In genomic region chr6:106100755-106101154, GRCh38 we compare ENCODE assay signal across 14 cellular contexts. TPM values are rescaled to one million over a fixed set of nuclear protein-coding genes. Genes with fewer than 3 reads are reported as not detected.
DNase-seq lines count a peak whose midpoint lies in the region; ATAC-seq and TF ChIP-seq lines count a peak whose summit lies in the region.
"Had no signal": no experiment of that assay in that cellular context is flagged by ENCODE, and none has a peak within 500 bp of the region (broad histone marks: within the 10 kb centered on the region; RNA-seq: fewer than 3 reads in every experiment).

No MANE protein-coding gene starts in this region.

- peaks cover 24% of the 10 kb centered on the region for H4K20me1 ChIP-seq in smooth muscle cell (ENCODE audit: low read depth)
- H4K20me1 ChIP-seq: BLaER1 had no signal

- peak overlapping the region; percentile 96 to 98 for H3K27ac Mint-ChIP-seq in T-cell
- H3K27ac Mint-ChIP-seq in effector memory CD8-positive, alpha-beta T cell = peak overlapping the region; percentile 89 to 94
- H3K27ac Mint-ChIP-seq: GM23338 had no signal

- peaks cover 7% of the 10 kb centered on the region for H3K36me3 ChIP-seq in smooth muscle cell (ENCODE audit: low read depth)

- CTCF ChIA-PET in T-cell (lab: Charles Lee) = interaction anchor here in 1 of 2 donors (0.7 to 1.3 kb wide), 3 partner anchors 12 to 123 kb away, joined by 3 read pairs; no protein-coding TSS in a partner anchor

- DNase-seq in T-cell (no peak), smooth muscle cell (lab: John Stamatoyannopoulos, UW; ENCODE audit: unreplicated experiment) (no peak), DMS79 treated with DMSO at 0.1 percent for 48 hours (lab: John Stamatoyannopoulos, UW) (no peak), NCI-H1105 (lab: John Stamatoyannopoulos, UW) (no peak)
- DNase-seq in effector memory CD8-positive, alpha-beta T cell = no peak
- DNase-seq: dermis blood vessel endothelial cell, mucosa of descending colon, NCI-H1436 treated with DMSO at 0.1 percent for 48 hours, posterior cingulate gyrus, RPMI8226 had no signal

- H3K27me3 Mint-ChIP-seq in T-cell = no peaks in the 10 kb centered on the region
- no peaks in the 10 kb centered on the region for H3K27me3 Mint-ChIP-seq in effector memory CD8-positive, alpha-beta T cell

- 90% methylated on average over 9 of the region's 9 CpGs for WGBS in smooth muscle cell (ENCODE audit: low lambda C conversion rate)

- no peaks in the 10 kb centered on the region for H3K9me3 Mint-ChIP-seq in T-cell
- no peaks in the 10 kb centered on the region for H3K9me3 Mint-ChIP-seq in effector memory CD8-positive, alpha-beta T cell
- H3K9me3 Mint-ChIP-seq: GM23338 had no signal

- peaks cover 43% of the 10 kb centered on the region for H3K4me1 ChIP-seq in smooth muscle cell (ENCODE audit: low read depth)

- peaks cover 37% of the 10 kb centered on the region for H3K36me3 Mint-ChIP-seq in T-cell
- H3K36me3 Mint-ChIP-seq in effector memory CD8-positive, alpha-beta T cell (ENCODE audit: insufficient read depth) = peaks cover 67% of the 10 kb centered on the region

- H3K79me2 ChIP-seq in smooth muscle cell (ENCODE audit: low read depth) = no peaks in the 10 kb centered on the region

- H3K9ac ChIP-seq in smooth muscle cell (ENCODE audit: low read depth) = no peak overlapping the region
- H3K9ac ChIP-seq: BLaER1 had no signal

- H3F3A ChIP-seq in smooth muscle cell (ENCODE audit: low read depth) = peaks cover 12% of the 10 kb centered on the region

- TF ChIP-seq CTCF in smooth muscle cell (IDR thresholded peaks at IDR 0.05; ENCODE audit: borderline replicate concordance, insufficient read depth, poor library complexity, severe bottlenecking) = no peak

- POLR2A ChIA-PET in T-cell (lab: Charles Lee) = interaction anchor here in 1 of 2 donors (0.7 kb wide), 1 partner anchor 8 kb away, joined by 3 read pairs; no protein-coding TSS in a partner anchor

- H3K4me3 ChIP-seq in GM08714 (ENCODE audit: low read length) (peak overlapping the region; percentile 40; the same call in 1 of the 2 replicates), smooth muscle cell (no peak overlapping the region)
- H3K4me3 ChIP-seq: BLaER1, GM23338, mucosa of descending colon had no signal

- H3K4me2 ChIP-seq in smooth muscle cell = peak overlapping the region; percentile 80
- H3K4me2 ChIP-seq: BLaER1, GM23338 had no signal

- H3K9me3 ChIP-seq in smooth muscle cell (replicated peaks; ENCODE audit: low read depth) = no peaks in the 10 kb centered on the region
- H3K9me3 ChIP-seq: mucosa of descending colon had no signal

- no peak overlapping the region for H3K27ac ChIP-seq in smooth muscle cell (ENCODE audit: low read depth)
- H3K27ac ChIP-seq: BLaER1 had no signal

- H2AFZ ChIP-seq in smooth muscle cell (ENCODE audit: low read depth) = no peak overlapping the region
- H2AFZ ChIP-seq: GM23338 had no signal

- ATAC-seq in T-cell (replicated peaks in 1 of 4) (no peak), GM18519 (IDR thresholded peaks at IDR 0.05; ENCODE audit: low FRiP score, unreplicated experiment) (no peak)
- no peak for ATAC-seq in effector memory CD8-positive, alpha-beta T cell (replicated peaks)
- ATAC-seq: GM23338, mucosa of descending colon had no signal

- H3K4me1 Mint-ChIP-seq in T-cell = peaks cover 82 to 92% (median 92%) of the 10 kb centered on the region in 3 donors
- peaks cover 52 to 69% of the 10 kb centered on the region in 2 donors for H3K4me1 Mint-ChIP-seq in effector memory CD8-positive, alpha-beta T cell (ENCODE audit: low read depth in 2 of 2)

- H3K27me3 ChIP-seq in smooth muscle cell (ENCODE audit: low read depth) = no peaks in the 10 kb centered on the region
- H3K27me3 ChIP-seq: BLaER1 had no signal

- H3K4me3 Mint-ChIP-seq in T-cell = peak overlapping the region; percentile 88 to 93 (median 88)
- peak overlapping the region; percentile 93 to 98 for H3K4me3 Mint-ChIP-seq in effector memory CD8-positive, alpha-beta T cell
- H3K4me3 Mint-ChIP-seq: GM23338 had no signal

RNA-seq across cellular contexts. Expression of gene PRDM1, which starts 14.6 kb away (rescaled TPM):
- total RNA-seq in T-cell (100 to 1,000 TPM in 1 of 5 donors, 10 to 100 TPM in 4; 21.9 to 108 (median 30.6) TPM), smooth muscle cell (15.6 and 16.1 TPM in 2 replicates)
- polyA plus RNA-seq in smooth muscle cell = 13.3 and 15.1 TPM in 2 replicates
